ENCODE assay signal across 8 cellular contexts in genomic region chr13:110138009-110138699, GRCh38.
DNase-seq lines count a peak whose midpoint lies in the region; ATAC-seq and TF ChIP-seq lines count a peak whose summit lies in the region.

No MANE protein-coding gene starts in this region.

- no peak overlapping the region for H3K27ac Mint-ChIP-seq in CD8-positive, alpha-beta T cell

- POLR2A ChIA-PET in CD8-positive, alpha-beta T cell (lab: Charles Lee): no interaction called here

- peak overlapping the region; percentile 54 for H3K4me3 ChIP-seq in CD8-positive, alpha-beta T cell (ENCODE audit: low read depth, low read length)
- H3K4me3 ChIP-seq in RWPE2 (ENCODE audit: severe bottlenecking): peak overlapping the region; percentile 40
- peak overlapping the region; percentile 73 for H3K4me3 ChIP-seq in thoracic aorta

- ATAC-seq in CD8-positive, alpha-beta T cell: peak; percentile 58
- ATAC-seq in GM21367 (IDR thresholded peaks at IDR 0.05; ENCODE audit: unreplicated experiment): peak; percentile 55
- ATAC-seq in RWPE2 (ENCODE audit: low read depth): peak; percentile 83
- peak; percentile 93 for ATAC-seq in omental fat pad (ENCODE audit: low FRiP score)
- peak; percentile 86 for ATAC-seq in thoracic aorta (ENCODE audit: insufficient number of reproducible peaks, low FRiP score, low read depth)

- H3K36me3 Mint-ChIP-seq in CD8-positive, alpha-beta T cell: no peaks in the 10 kb centered on the region

- intact Hi-C loops in CD8-positive, alpha-beta T cell (cut with DNase I, micrococcal nuclease): no loop called here

- peaks cover 12% of the 10 kb centered on the region for H3K4me1 Mint-ChIP-seq in CD8-positive, alpha-beta T cell (ENCODE audit: low read depth)

- H3K4me3 Mint-ChIP-seq in CD8-positive, alpha-beta T cell: peak overlapping the region; percentile 71

- H3K9me3 ChIP-seq in CD8-positive, alpha-beta T cell (ENCODE audit: low read length): no peaks in the 10 kb centered on the region
- H3K9me3 ChIP-seq in RWPE2 (ENCODE audit: severe bottlenecking) (no peaks in the 10 kb centered on the region), thoracic aorta (no peaks in the 10 kb centered on the region)

- H3K27me3 Mint-ChIP-seq in CD8-positive, alpha-beta T cell (ENCODE audit: low read depth): peaks cover 48% of the 10 kb centered on the region

- H3K27ac ChIP-seq in CD8-positive, alpha-beta T cell (ENCODE audit: low read depth, low read length): no peak overlapping the region
- H3K27ac ChIP-seq in RWPE2 (ENCODE audit: poor library complexity, severe bottlenecking) (peak overlapping the region; percentile 45), thoracic aorta (peak overlapping the region; percentile 38 to 67)

- DNase-seq in CD8-positive, alpha-beta T cell: peak in 6 of 7 experiments; percentile 2 to 49 (median 32)
- DNase-seq in HPDE6-E6E7 (ENCODE audit: extremely low spot score) (peak; percentile 87), RWPE2 (ENCODE audit: low spot score) (no peak), germinal center (ENCODE audit: low spot score) (peak; percentile 78), omental fat pad (ENCODE audit: low spot score) (peak; percentile 56), thoracic aorta (ENCODE audit: low spot score) (peak; percentile 52)
- peak; percentile 71 for DNase-seq in activated naive CD4-positive, alpha-beta T cell treated with Interleukin-2 at 50 U/mL for 16 hours

- no peak for TF ChIP-seq CTCF in CD8-positive, alpha-beta T cell (IDR thresholded peaks at IDR 0.05)
- peak; percentile 38 for TF ChIP-seq CTCF in RWPE2 (IDR thresholded peaks at IDR 0.05; ENCODE audit: poor library complexity, severe bottlenecking)
- no peak for TF ChIP-seq CTCF in omental fat pad (IDR thresholded peaks at IDR 0.05)
- no peak for TF ChIP-seq CTCF in thoracic aorta (IDR thresholded peaks at IDR 0.05)

- H3K9me3 Mint-ChIP-seq in CD8-positive, alpha-beta T cell: peaks cover 13% of the 10 kb centered on the region

- CTCF ChIA-PET in CD8-positive, alpha-beta T cell (lab: Charles Lee): no interaction called here

- H3K36me3 ChIP-seq in CD8-positive, alpha-beta T cell (ENCODE audit: insufficient read depth, low read length): no peaks in the 10 kb centered on the region
- H3K36me3 ChIP-seq in RWPE2 (ENCODE audit: low read depth): no peaks in the 10 kb centered on the region
- H3K36me3 ChIP-seq in thoracic aorta: no peaks in the 10 kb centered on the region

- no peaks in the 10 kb centered on the region for H3K27me3 ChIP-seq in CD8-positive, alpha-beta T cell (ENCODE audit: insufficient read depth, low read length)
- no peaks in the 10 kb centered on the region for H3K27me3 ChIP-seq in RWPE2 (ENCODE audit: insufficient read depth, poor library complexity, severe bottlenecking)
- no peaks in the 10 kb centered on the region for H3K27me3 ChIP-seq in thoracic aorta (replicated peaks; ENCODE audit: insufficient read depth)

- H3K4me1 ChIP-seq in CD8-positive, alpha-beta T cell (ENCODE audit: insufficient read depth, low read length): peaks cover 9% of the 10 kb centered on the region
- H3K4me1 ChIP-seq in RWPE2 (ENCODE audit: insufficient read depth, poor library complexity, severe bottlenecking) (no peaks in the 10 kb centered on the region), thoracic aorta (ENCODE audit: control insufficient read depth in 1 of 2, low read depth in 2 of 2) (peaks cover 0 to 23% of the 10 kb centered on the region in 2 donors)
